11 cellular contexts compared by ENCODE assay signal in genomic region chr19:55636723-55637122, GRCh38. TPM values are rescaled to one million over a fixed set of nuclear protein-coding genes. Genes with fewer than 3 reads are reported as not detected.
A peak's percentile ranks its signal among the peaks of the same experiment; 100 is the strongest.
DNase-seq lines count a peak whose midpoint lies in the region; ATAC-seq and TF ChIP-seq lines count a peak whose summit lies in the region.
"Had no signal": no experiment of that assay in that cellular context is flagged by ENCODE, and none has a peak within 500 bp of the region (broad histone marks: within the 10 kb centered on the region; RNA-seq: fewer than 3 reads in every experiment).

No MANE protein-coding gene starts in this region.

- no peaks in the 10 kb centered on the region; the same call in 1 of the 2 replicates for H3K9me3 ChIP-seq in AG04450 (ENCODE audit: control insufficient read depth, insufficient read depth, low read length)
- H3K9me3 ChIP-seq: esophagus squamous epithelium, right atrium auricular region had no signal

- TF ChIP-seq CTCF in AG04450 (IDR thresholded peaks at IDR 0.05; ENCODE audit: low read depth, low read length) (no peak), GM12864 (IDR thresholded peaks at IDR 0.05; ENCODE audit: low read depth, low read length, missing control alignments) (no peak), mesothelial cell of epicardium (IDR thresholded peaks at IDR 0.05; ENCODE audit: unreplicated experiment) (no peak)

- peak overlapping the region; percentile 98 for H3K4me3 Mint-ChIP-seq in activated naive CD8-positive, alpha-beta T cell
- peak overlapping the region; percentile 99 for H3K4me3 Mint-ChIP-seq in mesothelial cell of epicardium

- POLR2A ChIA-PET in AG04450 (lab: Yijun Ruan, JAX): interaction anchor here (0.6 to 1.5 kb wide), 3 partner anchors 11 to 18 kb away, joined by 3 to 4 read pairs (median 3); partner anchors contain the start of gene CCDC106

- DNase-seq in AG04450 (ENCODE audit: low read depth, low spot score) (no peak), GM12864 (ENCODE audit: low read depth) (no peak), mesothelial cell of epicardium (ENCODE audit: low spot score in 2 of 2, unreplicated experiment in 2 of 2) (no peak), mesenteric fat pad (ENCODE audit: low spot score) (no peak), COR-L47 (lab: John Stamatoyannopoulos, UW) (no peak), NCI-H1092 (lab: John Stamatoyannopoulos, UW) (no peak)
- DNase-seq: esophagus squamous epithelium had no signal

- H3K27ac ChIP-seq in AG04450 (ENCODE audit: low read depth, low read length): no peak overlapping the region

- no peak for ATAC-seq in GM21447 (IDR thresholded peaks at IDR 0.05; ENCODE audit: unreplicated experiment)
- ATAC-seq: left lobe of liver had no signal

- peak overlapping the region; percentile 100 for H3K27ac Mint-ChIP-seq in activated naive CD8-positive, alpha-beta T cell
- H3K27ac Mint-ChIP-seq in mesothelial cell of epicardium: peak overlapping the region; percentile 100

- H3K27me3 Mint-ChIP-seq in activated naive CD8-positive, alpha-beta T cell: no peaks in the 10 kb centered on the region
- no peaks in the 10 kb centered on the region for H3K27me3 Mint-ChIP-seq in mesothelial cell of epicardium (ENCODE audit: low read depth)

- H3K9me3 Mint-ChIP-seq in activated naive CD8-positive, alpha-beta T cell (ENCODE audit: low read depth): no peaks in the 10 kb centered on the region
- H3K9me3 Mint-ChIP-seq in mesothelial cell of epicardium: no peaks in the 10 kb centered on the region

- H3K4me1 Mint-ChIP-seq in activated naive CD8-positive, alpha-beta T cell (ENCODE audit: low read depth): peaks cover 54% of the 10 kb centered on the region
- H3K4me1 Mint-ChIP-seq in mesothelial cell of epicardium: peaks cover 40% of the 10 kb centered on the region

- H3K36me3 Mint-ChIP-seq in activated naive CD8-positive, alpha-beta T cell: peaks cover 13% of the 10 kb centered on the region
- peaks cover 7% of the 10 kb centered on the region for H3K36me3 Mint-ChIP-seq in mesothelial cell of epicardium

- H3K27me3 ChIP-seq in AG04450 (ENCODE audit: control insufficient read depth, insufficient read depth, low read length): no peaks in the 10 kb centered on the region
- H3K27me3 ChIP-seq: esophagus squamous epithelium, right atrium auricular region had no signal

- CTCF ChIA-PET in AG04450 (lab: Charles Lee): interaction anchor here (0.7 to 2.6 kb wide), 5 partner anchors 16 to 169 kb away, joined by 3 to 9 read pairs (median 4); no protein-coding TSS in a partner anchor

- peak overlapping the region; percentile 4; the same call in 1 of the 2 replicates for H3K4me3 ChIP-seq in AG04450 (ENCODE audit: low read depth, low read length)
- peak overlapping the region; percentile 93 for H3K4me3 ChIP-seq in GM12864 (ENCODE audit: low read depth, low read length)

RNA-seq across cellular contexts. Expression of gene ZNF580, which starts 4.1 kb away (rescaled TPM):
- 7.3 and 14.0 TPM in 2 replicates for polyA plus RNA-seq in AG04450 (2011; rRNA removed)
- 7.4 and 9.0 TPM in 2 replicates for polyA minus RNA-seq in AG04450 (2011; rRNA and poly(A)+ RNA removed)
- 49.6 to 53.9 TPM (median 50.9 TPM) in 3 replicates for total RNA-seq in mesothelial cell of epicardium
- 39.6 TPM for total RNA-seq in mesenteric fat pad

RNA-seq across cellular contexts. Expression of gene ZNF581, which starts 6.7 kb away (rescaled TPM):
- polyA plus RNA-seq in AG04450 (2011; rRNA removed): 19.1 and 22.9 TPM in 2 replicates
- 24.8 and 31.8 TPM in 2 replicates for polyA minus RNA-seq in AG04450 (2011; rRNA and poly(A)+ RNA removed)
- total RNA-seq in mesothelial cell of epicardium: 42.6 to 47.0 TPM (median 46.9 TPM) in 3 replicates
- 11.3 TPM for total RNA-seq in mesenteric fat pad

RNA-seq across cellular contexts. Expression of gene CCDC106, which starts 11.3 kb away (rescaled TPM):
- 6.2 and 8.7 TPM in 2 replicates for polyA plus RNA-seq in AG04450 (2011; rRNA removed)
- polyA minus RNA-seq in AG04450 (2011; rRNA and poly(A)+ RNA removed): 4.0 and 7.8 TPM in 2 replicates
- 20.8 to 24.0 TPM (median 23.6 TPM) in 3 replicates for total RNA-seq in mesothelial cell of epicardium
- total RNA-seq in mesenteric fat pad: 16.4 TPM

RNA-seq across cellular contexts. Expression of gene ZNF784, which starts 12.4 kb away (rescaled TPM):
- polyA plus RNA-seq in AG04450 (2011; rRNA removed): 1.9 and 2.8 TPM in 2 replicates
- polyA minus RNA-seq in AG04450 (2011; rRNA and poly(A)+ RNA removed): 3.0 and 3.2 TPM in 2 replicates
- total RNA-seq in mesothelial cell of epicardium (12.8 to 13.7 TPM (median 12.9 TPM) in 3 replicates), mesenteric fat pad (4.5 TPM)

RNA-seq across cellular contexts. Expression of gene U2AF2, which starts 18.1 kb away (rescaled TPM):
- 90.7 and 130 TPM in 2 replicates for polyA plus RNA-seq in AG04450 (2011; rRNA removed)
- polyA minus RNA-seq in AG04450 (2011; rRNA and poly(A)+ RNA removed): 74.9 and 119 TPM in 2 replicates
- total RNA-seq in mesothelial cell of epicardium (226 to 245 TPM (median 230 TPM) in 3 replicates), mesenteric fat pad (126 TPM)
